14 cellular contexts compared by ENCODE assay signal in the genomic region with DNA sequence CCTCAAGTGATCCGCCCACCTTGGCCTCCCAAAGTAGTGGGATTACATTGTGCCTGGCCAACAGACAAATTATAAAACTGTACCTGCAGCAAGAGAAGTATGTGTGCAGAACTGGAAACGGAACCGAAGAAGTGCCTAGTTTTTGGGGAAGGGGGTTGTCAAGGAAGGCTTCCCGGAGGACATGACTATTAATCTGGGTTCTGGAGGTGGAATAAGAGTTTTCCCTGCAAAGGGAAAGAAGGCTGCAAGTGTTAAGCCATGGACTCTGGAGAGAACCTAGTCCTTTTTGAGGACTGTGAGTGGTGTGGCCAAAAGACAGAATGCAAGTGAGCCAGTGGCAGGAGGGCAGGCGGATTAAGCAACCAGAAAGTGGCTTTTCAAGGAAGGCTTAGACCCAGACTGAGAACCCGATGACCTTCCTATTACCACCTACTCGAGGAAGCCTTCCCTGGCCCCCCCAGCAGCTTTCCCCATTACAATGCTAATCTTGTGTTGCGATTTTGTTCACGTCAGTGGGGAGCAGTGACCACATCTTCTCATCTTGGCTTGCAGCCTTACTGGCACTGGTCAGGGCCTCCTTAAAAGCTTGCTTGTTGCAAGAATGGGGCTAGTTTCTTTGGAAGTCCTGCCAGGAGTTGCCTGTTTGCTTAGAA.
DNase-seq lines count a peak whose midpoint lies in the region; ATAC-seq and TF ChIP-seq lines count a peak whose summit lies in the region.
"Had no signal": no experiment of that assay in that cellular context is flagged by ENCODE, and none has a peak within 500 bp of the region (broad histone marks: within the 10 kb centered on the region; RNA-seq: fewer than 3 reads in every experiment).

No MANE protein-coding gene starts in this region.

- H3K4me3 ChIP-seq in retinal pigment epithelial cell (ENCODE audit: low read length): no peak overlapping the region
- H3K4me3 ChIP-seq: GM12878 had no signal

- TF ChIP-seq CTCF in retinal pigment epithelial cell (conservative IDR thresholded peaks at IDR 0.05; ENCODE audit: low read depth, low read length): no peak

- no peak for ATAC-seq in GM18502 (IDR thresholded peaks at IDR 0.05; ENCODE audit: poor library complexity, unreplicated experiment)
- no peak for ATAC-seq in HG02678 (IDR thresholded peaks at IDR 0.05; ENCODE audit: unreplicated experiment)
- no peak for ATAC-seq in HG02840 (IDR thresholded peaks at IDR 0.05; ENCODE audit: low FRiP score, unreplicated experiment)
- ATAC-seq: GM12878 had no signal

- intact Hi-C loops in head of caudate nucleus (cut with DNase I): loop anchor here (10.0 kb wide), 1 partner anchor 111 kb away; the partner anchor contains the start of genes NAGA, PHETA2 and SMDT1

- DNase-seq in GF-D8 (lab: John Stamatoyannopoulos, UW): peak; percentile 13
- DNase-seq in amygdala (lab: John Stamatoyannopoulos, UW): peak in 39 of 56 donors; percentile 20 to 87 (median 62)
- peak in 26 of 42 donors; percentile 30 to 84 (median 64) for DNase-seq in head of caudate nucleus
- DNase-seq in retinal pigment epithelial cell (ENCODE audit: low read depth): peak; percentile 73
- DNase-seq in NCI-H69 (lab: John Stamatoyannopoulos, UW): no peak
- DNase-seq: activated CD4-positive, alpha-beta T cell treated with anti-CD3 and anti-CD28 coated beads, Interleukin-2, amount 10 ng/mL, durations not matched to agents 24 days and 14 days; activated naive CD8-positive, alpha-beta T cell treated with anti-CD3 and anti-CD28 coated beads, Interleukin-2, amount 10 ng/mL, durations not matched to agents 7 days and 5 days; activated T-cell treated with anti-CD3 and anti-CD28 coated beads, Interleukin-2, amount 50 U/mL, for 1 hour; foreskin melanocyte; NCI-H1436 treated with DMSO at 0.1 percent for 48 hours had no signal
